In genomic region chr1:36829951-36830350, GRCh38 we compare ENCODE assay signal across 18 cellular contexts.
DNase-seq lines count a peak whose midpoint lies in the region; ATAC-seq and TF ChIP-seq lines count a peak whose summit lies in the region.
"Had no signal": no experiment of that assay in that cellular context is flagged by ENCODE, and none has a peak within 500 bp of the region (broad histone marks: within the 10 kb centered on the region; RNA-seq: fewer than 3 reads in every experiment).

No MANE protein-coding gene starts in this region.

- POLR2A ChIA-PET in activated CD4-positive, alpha-beta memory T cell treated with anti-CD3 and anti-CD28 coated beads, Interleukin-2, amount 10 ng/mL, durations not matched to agents 7 days and 5 days (lab: Charles Lee): no interaction called here

- no peak overlapping the region for H3K4me3 ChIP-seq in neural progenitor cell
- H3K4me3 ChIP-seq: GM23248 had no signal

- H3K27ac ChIP-seq in neural progenitor cell: no peak overlapping the region
- H3K27ac ChIP-seq: GM23248, RWPE1 had no signal

- peaks cover 2% of the 10 kb centered on the region for H3F3A ChIP-seq in neural progenitor cell (ENCODE audit: low read depth)

- no peak overlapping the region for H3K9ac ChIP-seq in neural progenitor cell
- H3K9ac ChIP-seq: GM23248 had no signal

- DNase-seq in DMS 273 treated with DMSO at 0.1 percent for 48 hours (lab: John Stamatoyannopoulos, UW) (peak; percentile 49), ELR (ENCODE audit: low read depth) (peak; percentile 1), NCI-H510A treated with DMSO at 0.1 percent for 48 hours (lab: John Stamatoyannopoulos, UW) (peak; percentile 100), neural progenitor cell (ENCODE audit: low spot score) (no peak)
- DNase-seq in effector CD4-positive, alpha-beta T cell: no peak
- DNase-seq in activated CD4-positive, alpha-beta memory T cell treated with anti-CD3 and anti-CD28 coated beads, Interleukin-2, amount 10 ng/mL, durations not matched to agents 7 days and 5 days: no peak
- DNase-seq: CD4-positive, CD25-positive, alpha-beta regulatory T cell; DMS79 treated with DMSO at 0.1 percent for 48 hours; GM23248; H9; KG1; NCI-H1105; NCI-H226; NK-92 treated with Interleukin-12 subunit alpha and Interleukin-12 subunit beta, amount 100 ng/mL, for 24 hours; T-cell had no signal

- no peak overlapping the region for H2AFZ ChIP-seq in neural progenitor cell (replicated peaks)
- H2AFZ ChIP-seq: GM23248 had no signal

- CTCF ChIA-PET in activated CD4-positive, alpha-beta memory T cell treated with anti-CD3 and anti-CD28 coated beads, Interleukin-2, amount 10 ng/mL, durations not matched to agents 7 days and 5 days (lab: Charles Lee): no interaction called here

- H3K27ac Mint-ChIP-seq in neural progenitor cell: peak overlapping the region; percentile 12
- H3K27ac Mint-ChIP-seq in activated CD4-positive, alpha-beta memory T cell treated with anti-CD3 and anti-CD28 coated beads, Interleukin-2, amount 10 ng/mL, durations not matched to agents 7 days and 5 days: no peak overlapping the region
- H3K27ac Mint-ChIP-seq: T-cell had no signal

- H3K9me3 Mint-ChIP-seq in neural progenitor cell: peaks cover 5% of the 10 kb centered on the region
- H3K9me3 Mint-ChIP-seq in activated CD4-positive, alpha-beta memory T cell treated with anti-CD3 and anti-CD28 coated beads, Interleukin-2, amount 10 ng/mL, durations not matched to agents 7 days and 5 days: no peaks in the 10 kb centered on the region
- H3K9me3 Mint-ChIP-seq: H9, T-cell had no signal

- peaks cover 4% of the 10 kb centered on the region for H3K4me1 ChIP-seq in neural progenitor cell

- H3K27me3 Mint-ChIP-seq in neural progenitor cell (ENCODE audit: insufficient read depth, low read depth): peaks cover 15% of the 10 kb centered on the region
- H3K27me3 Mint-ChIP-seq in activated CD4-positive, alpha-beta memory T cell treated with anti-CD3 and anti-CD28 coated beads, Interleukin-2, amount 10 ng/mL, durations not matched to agents 7 days and 5 days: peaks cover 3% of the 10 kb centered on the region

- peaks cover 36% of the 10 kb centered on the region for H3K4me1 Mint-ChIP-seq in neural progenitor cell
- H3K4me1 Mint-ChIP-seq in activated CD4-positive, alpha-beta memory T cell treated with anti-CD3 and anti-CD28 coated beads, Interleukin-2, amount 10 ng/mL, durations not matched to agents 7 days and 5 days: no peaks in the 10 kb centered on the region
- H3K4me1 Mint-ChIP-seq: CD4-positive, CD25-positive, alpha-beta regulatory T cell; T-cell had no signal

- no peaks in the 10 kb centered on the region for H3K27me3 ChIP-seq in neural progenitor cell

- H3K4me3 Mint-ChIP-seq in neural progenitor cell: no peak overlapping the region
- no peak overlapping the region for H3K4me3 Mint-ChIP-seq in activated CD4-positive, alpha-beta memory T cell treated with anti-CD3 and anti-CD28 coated beads, Interleukin-2, amount 10 ng/mL, durations not matched to agents 7 days and 5 days
- H3K4me3 Mint-ChIP-seq: CD4-positive, CD25-positive, alpha-beta regulatory T cell; H9; T-cell had no signal

- TF ChIP-seq CTCF in neural progenitor cell (IDR thresholded peaks at IDR 0.05): no peak

- H3K36me3 ChIP-seq in neural progenitor cell: no peaks in the 10 kb centered on the region

- H4K20me1 ChIP-seq in neural progenitor cell (ENCODE audit: low read depth): no peaks in the 10 kb centered on the region

- ATAC-seq in HG03108 (IDR thresholded peaks at IDR 0.05; ENCODE audit: unreplicated experiment): no peak
- ATAC-seq: SK-N-SH treated with all-trans-retinoic acid at 6 μM for 48 hours, T-cell had no signal

- no peak overlapping the region for H3K4me2 ChIP-seq in neural progenitor cell

- H3K79me2 ChIP-seq in neural progenitor cell (ENCODE audit: low read depth): no peaks in the 10 kb centered on the region

- no peaks in the 10 kb centered on the region for H3K36me3 Mint-ChIP-seq in neural progenitor cell
- no peaks in the 10 kb centered on the region for H3K36me3 Mint-ChIP-seq in activated CD4-positive, alpha-beta memory T cell treated with anti-CD3 and anti-CD28 coated beads, Interleukin-2, amount 10 ng/mL, durations not matched to agents 7 days and 5 days (ENCODE audit: low read depth)
- H3K36me3 Mint-ChIP-seq: CD4-positive, CD25-positive, alpha-beta regulatory T cell; T-cell had no signal

- no peaks in the 10 kb centered on the region for H3K9me3 ChIP-seq in neural progenitor cell (ENCODE audit: low read depth)

Comparison
In these comparisons a context has a peak if more than half of its experiments do, and no peak if none do; other contexts are left out.
1. DNase-seq: peak in DMS 273 treated with DMSO at 0.1 percent for 48 hours (single experiment), ELR (single experiment) and NCI-H510A treated with DMSO at 0.1 percent for 48 hours (single experiment); none in neural progenitor cell (single experiment), effector CD4-positive, alpha-beta T cell (single experiment) and activated CD4-positive, alpha-beta memory T cell treated with anti-CD3 and anti-CD28 coated beads, Interleukin-2, amount 10 ng/mL, durations not matched to agents 7 days and 5 days (single experiment).